Comparison of ENCODE assay signal across 25 cellular contexts in the genomic region with DNA sequence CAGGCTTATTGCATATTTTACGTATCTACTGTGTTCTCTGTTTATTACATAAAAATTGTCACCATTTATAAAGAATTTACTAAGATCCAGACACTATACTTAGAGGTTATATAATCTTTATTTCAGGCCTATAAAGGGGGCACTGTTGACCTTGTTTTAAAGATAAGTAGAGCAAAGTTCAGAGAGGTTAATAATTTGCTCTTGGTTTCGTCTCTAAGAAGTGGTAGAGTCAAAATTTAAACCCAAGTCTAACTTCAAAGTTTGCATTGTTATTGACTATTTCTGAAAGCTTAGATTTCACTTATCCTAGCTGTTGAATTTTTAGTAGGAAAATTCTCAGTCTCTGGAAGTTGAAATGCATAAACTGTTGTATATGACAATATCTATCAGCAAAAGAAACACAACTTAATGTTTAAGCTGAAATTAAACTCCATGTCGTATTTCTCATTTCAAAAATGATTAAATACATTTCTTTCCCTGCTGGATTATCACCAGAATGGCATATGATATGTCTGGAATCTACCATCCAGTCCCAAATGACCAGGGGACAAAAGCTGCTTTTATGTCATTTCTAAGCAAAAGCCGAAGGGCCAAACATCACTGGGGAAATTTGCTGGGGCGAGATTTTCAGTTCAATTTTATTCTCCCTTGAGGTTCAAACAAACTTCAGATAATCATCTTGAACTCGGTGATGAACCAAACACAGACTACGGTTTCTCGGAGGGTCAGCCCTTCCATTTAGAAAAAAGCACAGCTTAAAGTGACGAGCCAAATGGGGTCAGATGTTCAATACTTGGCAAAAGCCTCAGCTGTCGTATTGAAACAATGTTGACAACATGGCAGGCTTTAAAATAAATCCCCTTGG.
A peak's percentile ranks its signal among the peaks of the same experiment; 100 is the strongest.
DNase-seq lines count a peak whose midpoint lies in the region; ATAC-seq, FAIRE-seq and TF ChIP-seq lines count a peak whose summit lies in the region.
"Had no signal": no experiment of that assay in that cellular context is flagged by ENCODE, and none has a peak within 500 bp of the region (broad histone marks: within the 10 kb centered on the region; RNA-seq: fewer than 3 reads in every experiment).

No MANE protein-coding gene starts in this region.

- H3K9me3 Mint-ChIP-seq in brain, result peaks cover 1 to 14% (median 7%) of the 10 kb centered on the region in 5 experiments
- H3K9me3 Mint-ChIP-seq in osteocyte (ENCODE audit: unreplicated experiment), result peaks cover 5% of the 10 kb centered on the region
- H3K9me3 Mint-ChIP-seq in activated CD4-positive, alpha-beta T cell treated with anti-CD3 and anti-CD28 coated beads for 36 hours (ENCODE audit: low read depth), result no peaks in the 10 kb centered on the region
- H3K9me3 Mint-ChIP-seq: activated T-cell treated with anti-CD3 and anti-CD28 coated beads, Interleukin-2, amount 50 U/mL, for 72 hours had no signal

- no peak for TF ChIP-seq CTCF in brain (conservative IDR thresholded peaks at IDR 0.05)
- no peak for TF ChIP-seq CTCF in HepG2 (CRISPR knock-in tag; IDR thresholded peaks at IDR 0.05)
- no peak for TF ChIP-seq CTCF in osteocyte (IDR thresholded peaks at IDR 0.05)

- POLR2A ChIA-PET in HepG2 (lab: Yijun Ruan, JAX), result interaction anchor here (0.6 to 1.4 kb wide), 4 partner anchors 8 to 912 kb away, joined by 3 to 5 read pairs (median 4); no protein-coding TSS in a partner anchor
- POLR2A ChIA-PET in activated CD4-positive, alpha-beta T cell treated with anti-CD3 and anti-CD28 coated beads for 36 hours (lab: Charles Lee), result no interaction called here

- BruUV-seq in HepG2 (replicated peaks; lab: Mats Ljungman, UMichigan), result TSS peak; percentile 54

- H3K4me1 Mint-ChIP-seq in brain (peaks cover 22% of the 10 kb centered on the region), osteocyte (ENCODE audit: unreplicated experiment) (peaks cover 19% of the 10 kb centered on the region)
- no peaks in the 10 kb centered on the region for H3K4me1 Mint-ChIP-seq in activated CD4-positive, alpha-beta T cell treated with anti-CD3 and anti-CD28 coated beads for 36 hours

- H4K20me1 ChIP-seq in HepG2 (ENCODE audit: insufficient read depth, low read length), result no peaks in the 10 kb centered on the region

- H3K27ac ChIP-seq in HepG2 (ENCODE audit: extremely low read length, insufficient read depth, low read length), result peak overlapping the region; percentile 69
- H3K27ac ChIP-seq: epithelial cell of prostate, left ventricle myocardium inferior, SJSA1 had no signal

- H3K4me1 ChIP-seq in HepG2 (ENCODE audit: insufficient read depth, low read length) (peaks cover 58% of the 10 kb centered on the region), skeletal muscle satellite cell (ENCODE audit: control insufficient read depth, insufficient read depth, low read length) (no peaks in the 10 kb centered on the region)
- H3K4me1 ChIP-seq: left ventricle myocardium inferior had no signal

- intact Hi-C loops in HepG2 (cut with micrococcal nuclease; ENCODE audit: unreplicated experiment), result no loop called here
- intact Hi-C loops in activated CD4-positive, alpha-beta T cell treated with anti-CD3 and anti-CD28 coated beads for 36 hours (cut with DNase I, micrococcal nuclease), result no loop called here

- H3K9me3 ChIP-seq in HepG2 (ENCODE audit: low read length) (peaks cover 5% of the 10 kb centered on the region), skeletal muscle satellite cell (replicated peaks; ENCODE audit: low read length) (no peaks in the 10 kb centered on the region)
- H3K9me3 ChIP-seq: MG63, SJSA1 had no signal

- H3K4me3 Mint-ChIP-seq in brain (peak overlapping the region in 1 of 5 experiments; percentile 40), osteocyte (ENCODE audit: unreplicated experiment) (no peak overlapping the region)
- no peak overlapping the region for H3K4me3 Mint-ChIP-seq in activated CD4-positive, alpha-beta T cell treated with anti-CD3 and anti-CD28 coated beads for 36 hours
- H3K4me3 Mint-ChIP-seq: activated CD8-positive, alpha-beta T cell treated with anti-CD3 and anti-CD28 coated beads, Interleukin-2, amount 10 ng/mL, durations not matched to agents 7 days and 5 days; activated naive CD8-positive, alpha-beta T cell; activated T-cell treated with anti-CD3 and anti-CD28 coated beads, Interleukin-2, amount 50 U/mL, for 72 hours; B cell had no signal

- in situ Hi-C loops in HepG2 (cut with HindIII; ENCODE audit: extremely low pct_ligation_motif_present, low pct_unique_long_range_greater_than_20kb), result no loop called here

- no peaks in the 10 kb centered on the region for H3K36me3 Mint-ChIP-seq in brain
- no peaks in the 10 kb centered on the region for H3K36me3 Mint-ChIP-seq in osteocyte (ENCODE audit: unreplicated experiment)
- no peaks in the 10 kb centered on the region for H3K36me3 Mint-ChIP-seq in activated CD4-positive, alpha-beta T cell treated with anti-CD3 and anti-CD28 coated beads for 36 hours (ENCODE audit: low read depth)
- H3K36me3 Mint-ChIP-seq: activated naive CD8-positive, alpha-beta T cell had no signal

- H3K4me2 ChIP-seq in HepG2 (ENCODE audit: low read depth, low read length), result peak overlapping the region; percentile 57
- peak overlapping the region; percentile 42 for H3K4me2 ChIP-seq in skeletal muscle satellite cell (ENCODE audit: low read length)

- TF ChIP-seq EP300 in HepG2 (IDR thresholded peaks at IDR 0.05; ENCODE audit: low read depth in 2 of 2, low read length in 2 of 2) (peak in 1 of 2 experiments; percentile 68; a peak in 2 of 4 replicates), HepG2 (CRISPR knock-in tag; IDR thresholded peaks at IDR 0.05; ENCODE audit: borderline replicate concordance) (no peak)

- H3K27me3 Mint-ChIP-seq in brain, result peaks cover 3% of the 10 kb centered on the region
- H3K27me3 Mint-ChIP-seq in osteocyte (ENCODE audit: unreplicated experiment), result no peaks in the 10 kb centered on the region
- H3K27me3 Mint-ChIP-seq in activated CD4-positive, alpha-beta T cell treated with anti-CD3 and anti-CD28 coated beads for 36 hours, result no peaks in the 10 kb centered on the region
- H3K27me3 Mint-ChIP-seq: activated naive CD8-positive, alpha-beta T cell had no signal

- TF ChIP-seq RAD21 in HepG2 (CRISPR knock-in tag; IDR thresholded peaks at IDR 0.05), result no peak

- TF ChIP-seq POLR2A in HepG2 (IDR thresholded peaks at IDR 0.05; ENCODE audit: insufficient read depth in 1 of 2, low read depth in 2 of 2, low read length in 2 of 2), result no peak

- peak; percentile 42 for FAIRE-seq in HepG2 (lab: Jason Lieb, UNC)

- H3K4me3 ChIP-seq in HepG2 (replicated peaks in 1 of 3; ENCODE audit: insufficient read depth in 1 of 3, low read depth in 2 of 3, low read length in 3 of 3), result peak overlapping the region in 1 of 3 experiments; percentile 13; a peak in 1 of 6 replicates
- H3K4me3 ChIP-seq in skeletal muscle satellite cell (ENCODE audit: low read length), result peak overlapping the region; percentile 19
- H3K4me3 ChIP-seq: left ventricle myocardium inferior, MG63, SJSA1 had no signal

- H3K27ac Mint-ChIP-seq in brain (peak overlapping the region in 3 of 5 experiments; percentile 17 to 83 (median 26)), osteocyte (ENCODE audit: unreplicated experiment) (no peak overlapping the region)
- H3K27ac Mint-ChIP-seq in activated CD4-positive, alpha-beta T cell treated with anti-CD3 and anti-CD28 coated beads for 36 hours, result no peak overlapping the region
- H3K27ac Mint-ChIP-seq: activated CD8-positive, alpha-beta T cell treated with anti-CD3 and anti-CD28 coated beads, Interleukin-2, amount 10 ng/mL, durations not matched to agents 7 days and 5 days; activated naive CD8-positive, alpha-beta T cell; activated T-cell treated with anti-CD3 and anti-CD28 coated beads, Interleukin-2, amount 50 U/mL, for 72 hours; B cell had no signal

- WGBS in HepG2 (ENCODE audit: low lambda C conversion rate), result 33% methylated on average over 10 of the region's 10 CpGs

- CTCF ChIA-PET in HepG2 (lab: Yijun Ruan, JAX; ENCODE audit: low intra/inter-chr PET ratio, low total read pairs), result no interaction called here
- CTCF ChIA-PET in activated CD4-positive, alpha-beta T cell treated with anti-CD3 and anti-CD28 coated beads for 36 hours (lab: Charles Lee), result interaction anchor here (0.6 kb wide), 1 partner anchor 13 kb away, joined by 3 read pairs; no protein-coding TSS in a partner anchor

- peak; percentile 62 for DNase-seq in HepG2 (ENCODE audit: low spot score)
- no peak for DNase-seq in stimulated activated CD4-positive, alpha-beta T cell treated with anti-CD3 and anti-CD28 coated beads, Interleukin-2, amount 100 ng/mL, for 24 hours
- no peak for DNase-seq in osteocyte (ENCODE audit: extremely low spot score, unreplicated experiment)
- no peak for DNase-seq in activated CD4-positive, alpha-beta T cell treated with anti-CD3 and anti-CD28 coated beads for 36 hours
- DNase-seq: activated CD8-positive, alpha-beta T cell treated with anti-CD3 and anti-CD28 coated beads, Interleukin-2, amount 10 ng/mL, durations not matched to agents 7 days and 5 days; activated T-cell treated with anti-CD3 and anti-CD28 coated beads, Interleukin-2, amount 50 U/mL, for 72 hours; COR-L47; cortex of kidney; H7; left ventricle myocardium inferior; MG63; NCI-H1436; NCI-H2171; NCI-H69; occipital lobe; OCI-M1; stimulated activated CD4-positive, alpha-beta T cell treated with anti-CD3 and anti-CD28 coated beads, Interleukin-4, amount 100 ng/mL, for 24 hours had no signal

- no peaks in the 10 kb centered on the region for H3K79me2 ChIP-seq in HepG2 (ENCODE audit: insufficient read depth, low read length)

- H3K36me3 ChIP-seq in HepG2 (replicated peaks in 1 of 2; ENCODE audit: control insufficient read depth in 1 of 2, insufficient read depth in 2 of 2, low read length in 2 of 2) (no peaks in the 10 kb centered on the region), skeletal muscle satellite cell (ENCODE audit: insufficient read depth, low read length) (no peaks in the 10 kb centered on the region)
- H3K36me3 ChIP-seq: left ventricle myocardium inferior, MG63, SJSA1 had no signal

- no peaks in the 10 kb centered on the region for H3K27me3 ChIP-seq in HepG2 (ENCODE audit: control insufficient read depth in 1 of 2, insufficient read depth in 2 of 2, low read length in 2 of 2)
- H3K27me3 ChIP-seq in skeletal muscle satellite cell (ENCODE audit: control insufficient read depth, insufficient read depth, low read length), result no peaks in the 10 kb centered on the region
- H3K27me3 ChIP-seq: MG63, SJSA1 had no signal

- no peak overlapping the region for H3K9ac ChIP-seq in HepG2 (ENCODE audit: insufficient read depth, low read depth, low read length)
- no peak overlapping the region for H3K9ac ChIP-seq in skeletal muscle satellite cell (ENCODE audit: low read depth, low read length)

- no peak overlapping the region for H2AFZ ChIP-seq in HepG2 (ENCODE audit: low read length)

- peak; percentile 65 for ATAC-seq in HG02759 (IDR thresholded peaks at IDR 0.05; ENCODE audit: unreplicated experiment)
- ATAC-seq in HepG2, result peak; percentile 65
- no peak for ATAC-seq in activated CD4-positive, alpha-beta T cell treated with anti-CD3 and anti-CD28 coated beads for 36 hours
- ATAC-seq in GM18867 (IDR thresholded peaks at IDR 0.05; ENCODE audit: unreplicated experiment), result no peak
- ATAC-seq: activated CD8-positive, alpha-beta T cell treated with anti-CD3 and anti-CD28 coated beads, Interleukin-2, amount 10 ng/mL, durations not matched to agents 7 days and 5 days; activated T-cell treated with anti-CD3 and anti-CD28 coated beads, Interleukin-2, amount 50 U/mL, for 72 hours had no signal

Comparison
In these comparisons a context has a peak if more than half of its experiments do, and no peak if none do; other contexts are left out.
1. ATAC-seq: peak in HG02759 (single experiment) and HepG2 (single experiment); none in activated CD4-positive, alpha-beta T cell treated with anti-CD3 and anti-CD28 coated beads for 36 hours (single experiment) and GM18867 (single experiment).
2. H3K27ac Mint-ChIP-seq: peak in brain (3 of 5); none in osteocyte (single experiment) and activated CD4-positive, alpha-beta T cell treated with anti-CD3 and anti-CD28 coated beads for 36 hours (single experiment).